In the genomic region with DNA sequence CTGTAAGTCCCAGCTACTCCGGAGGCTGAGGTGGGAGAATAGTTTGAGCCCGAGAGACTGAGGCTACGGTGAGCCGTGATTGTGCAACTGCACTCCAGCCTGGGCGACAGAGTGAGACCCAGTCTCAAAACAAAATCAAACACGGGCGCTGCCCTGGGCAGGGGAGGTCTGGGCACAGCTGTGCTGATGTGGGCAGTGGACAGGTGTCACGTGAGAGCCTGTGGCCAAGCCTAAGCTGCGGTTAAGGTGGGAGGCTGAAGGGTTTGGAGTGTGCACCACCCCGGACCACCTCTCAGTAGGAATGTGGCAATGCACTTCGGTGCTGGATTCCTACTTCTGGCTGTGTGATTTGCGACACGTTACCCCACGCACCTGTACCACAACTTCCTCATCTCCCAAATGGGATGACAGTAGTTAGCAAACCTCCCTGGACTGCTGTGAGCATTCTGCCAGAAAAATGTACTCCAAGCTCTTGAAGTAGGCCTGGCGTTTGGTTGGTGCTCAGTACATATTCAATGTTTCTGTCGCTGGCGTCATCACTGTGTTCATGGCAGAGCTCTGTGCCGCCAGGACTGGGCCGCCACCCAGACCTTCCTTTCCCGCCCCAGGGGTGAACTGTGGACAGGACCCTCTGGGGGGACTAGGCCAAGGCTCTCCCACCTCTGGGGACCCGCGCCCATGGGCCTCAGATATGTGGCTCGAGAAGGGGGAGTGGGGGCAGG, we compare ENCODE assay signal across 8 cellular contexts. TPM values are rescaled to one million over a fixed set of nuclear protein-coding genes. Genes with fewer than 3 reads are reported as not detected.
A peak's percentile ranks its signal among the peaks of the same experiment; 100 is the strongest.
DNase-seq lines count a peak whose midpoint lies in the region; ATAC-seq and TF ChIP-seq lines count a peak whose summit lies in the region.

No MANE protein-coding gene starts in this region.

- CTCF ChIA-PET in A673 (lab: Charles Lee), result no interaction called here

- H3K4me3 ChIP-seq in A673 (ENCODE audit: low read depth, low read length, poor library complexity, severe bottlenecking), result peak overlapping the region; percentile 84
- peak overlapping the region; percentile 88 for H3K4me3 ChIP-seq in choroid plexus epithelial cell (ENCODE audit: low read depth, low read length)
- H3K4me3 ChIP-seq in mucosa of stomach (ENCODE audit: low read length), result peak overlapping the region; percentile 82

- ATAC-seq in HG03025 (IDR thresholded peaks at IDR 0.05; ENCODE audit: low FRiP score, unreplicated experiment) (peak; percentile 20), HG03196 (IDR thresholded peaks at IDR 0.05; ENCODE audit: unreplicated experiment) (no peak)

- H3K27ac ChIP-seq in A673 (ENCODE audit: low read depth, low read length, poor library complexity, severe bottlenecking), result peak overlapping the region; percentile 91

- peak overlapping the region; percentile 74 for H3K9ac ChIP-seq in mucosa of stomach (ENCODE audit: low read length)

- H3K27me3 ChIP-seq in A673 (replicated peaks; ENCODE audit: insufficient read depth, low read depth, low read length, poor library complexity) (no peaks in the 10 kb centered on the region), mucosa of stomach (ENCODE audit: control insufficient read depth, insufficient read depth, low read length) (peaks cover 2% of the 10 kb centered on the region)

- DNase-seq in A673 (ENCODE audit: low spot score) (no peak), choroid plexus epithelial cell (ENCODE audit: low read depth) (no peak), GM19240 (ENCODE audit: insufficient read length, low spot score) (no peak), GOT3 (lab: John Stamatoyannopoulos, UW) (no peak)
- DNase-seq in central memory CD4-positive, alpha-beta T cell, result no peak

- no TSS peak for BruUV-seq in A673 (replicated peaks; lab: Mats Ljungman, UMichigan)

- no peaks in the 10 kb centered on the region for H3K9me3 ChIP-seq in A673 (ENCODE audit: low read depth, low read length, poor library complexity, severe bottlenecking)
- no peaks in the 10 kb centered on the region for H3K9me3 ChIP-seq in mucosa of stomach (ENCODE audit: control insufficient read depth, low read length)

- H3K36me3 ChIP-seq in A673 (ENCODE audit: insufficient read depth, low read length, poor library complexity, severe bottlenecking), result no peaks in the 10 kb centered on the region
- no peaks in the 10 kb centered on the region for H3K36me3 ChIP-seq in mucosa of stomach (ENCODE audit: control insufficient read depth, insufficient read depth, low read length)

- POLR2A ChIA-PET in A673 (lab: Charles Lee; ENCODE audit: low non-redundant PET), result no interaction called here

- intact Hi-C loops in A673 (cut with micrococcal nuclease; ENCODE audit: unreplicated experiment), result no loop called here

- TF ChIP-seq CTCF in A673 (conservative IDR thresholded peaks at IDR 0.05; ENCODE audit: low read depth, low read length), result no peak
- TF ChIP-seq CTCF in choroid plexus epithelial cell (conservative IDR thresholded peaks at IDR 0.05; ENCODE audit: low read depth, low read length), result no peak

- H3K4me1 ChIP-seq in A673 (ENCODE audit: insufficient read depth, low read length, poor library complexity, severe bottlenecking) (peaks cover 22% of the 10 kb centered on the region), mucosa of stomach (ENCODE audit: control insufficient read depth, insufficient read depth, low read length) (peaks cover 20% of the 10 kb centered on the region)

RNA-seq across cellular contexts. Expression of a gene that starts 0.8 kb away (rescaled TPM):
- 37.2 and 37.7 TPM in 2 replicates for total RNA-seq in A673 (2021)

RNA-seq across cellular contexts. Expression of a gene that starts 44.5 kb away (rescaled TPM):
- 1.4 and 1.7 TPM in 2 replicates for total RNA-seq in A673 (2021)
